ENCODE assay signal across 31 cellular contexts in genomic region chr5:155069961-155070360, GRCh38. TPM values are rescaled to one million over a fixed set of nuclear protein-coding genes. Genes with fewer than 3 reads are reported as not detected.
"Had no signal": no experiment of that assay in that cellular context is flagged by ENCODE, and none has a peak within 500 bp of the region (broad histone marks: within the 10 kb centered on the region; RNA-seq: fewer than 3 reads in every experiment).

No MANE protein-coding gene starts in this region.

- H3K4me1 ChIP-seq: esophagus squamous epithelium, foreskin keratinocyte, gastroesophageal sphincter, heart left ventricle, parathyroid adenoma, right lobe of liver, suprapubic skin, transverse colon, upper lobe of right lung had no signal

- H3K4me3 ChIP-seq: coronary artery, esophagus squamous epithelium, gastroesophageal sphincter, heart left ventricle, hepatocyte, lung, right lobe of liver, suprapubic skin, transverse colon, upper lobe of right lung, vagina had no signal

- H3K27ac ChIP-seq: coronary artery, esophagus squamous epithelium, foreskin keratinocyte, gastroesophageal sphincter, heart left ventricle, hepatocyte, neutrophil, parathyroid adenoma, right lobe of liver, suprapubic skin, transverse colon, upper lobe of right lung, vagina had no signal

- H3K9me3 ChIP-seq: esophagus squamous epithelium, gastroesophageal sphincter, heart left ventricle, neutrophil, right lobe of liver, suprapubic skin, transverse colon, upper lobe of right lung, vagina had no signal

- H3K27me3 ChIP-seq: foreskin keratinocyte, gastroesophageal sphincter, heart left ventricle, hepatocyte, neutrophil, right lobe of liver, suprapubic skin, transverse colon, upper lobe of right lung, vagina had no signal

- H3K9ac ChIP-seq: parathyroid adenoma had no signal

- DNase-seq: dermis blood vessel endothelial cell; effector memory CD8-positive, alpha-beta T cell; erythroblast; esophagus squamous epithelium; foreskin keratinocyte; heart left ventricle; kidney; naive B cell; right lobe of liver; small intestine; stimulated activated CD4-positive, alpha-beta T cell treated with anti-CD3 and anti-CD28 coated beads, Interleukin-15, amount 100 ng/mL, for 24 hours; stimulated activated CD4-positive, alpha-beta T cell treated with anti-CD3 and anti-CD28 coated beads, Interleukin-4, amount 100 ng/mL, for 1 hour; stimulated activated CD8-positive, alpha-beta memory T cell treated with anti-CD3 and anti-CD28 coated beads, Interleukin-4, amount 100 ng/mL, for 48 hours; stimulated activated naive CD4-positive, alpha-beta T cell; stimulated activated naive CD8-positive, alpha-beta T cell treated with anti-CD3 and anti-CD28 coated beads, Interleukin-15, amount 100 ng/mL, for 72 hours; transverse colon; upper lobe of right lung had no signal

- H3K36me3 ChIP-seq: esophagus squamous epithelium, gastroesophageal sphincter, heart left ventricle, neutrophil, right lobe of liver, suprapubic skin, transverse colon, upper lobe of right lung, vagina had no signal

RNA-seq across cellular contexts. Expression of gene KIF4B, which starts 56.4 kb away (rescaled TPM):
- total RNA-seq: esophagus squamous epithelium; kidney; left lobe of liver; lung; mononuclear cell; natural killer cell treated with Interleukin-12 subunit alpha and Interleukin-12 subunit beta and Interleukin-15 and Interleukin-18, amount 100 ng/mL, for 72 hours; neural crest cell; omental fat pad; progenitor cell of endocrine pancreas; right lobe of liver; transverse colon; vagina had no signal
